Comparison of ENCODE assay signal across 8 cellular contexts in the genomic region with DNA sequence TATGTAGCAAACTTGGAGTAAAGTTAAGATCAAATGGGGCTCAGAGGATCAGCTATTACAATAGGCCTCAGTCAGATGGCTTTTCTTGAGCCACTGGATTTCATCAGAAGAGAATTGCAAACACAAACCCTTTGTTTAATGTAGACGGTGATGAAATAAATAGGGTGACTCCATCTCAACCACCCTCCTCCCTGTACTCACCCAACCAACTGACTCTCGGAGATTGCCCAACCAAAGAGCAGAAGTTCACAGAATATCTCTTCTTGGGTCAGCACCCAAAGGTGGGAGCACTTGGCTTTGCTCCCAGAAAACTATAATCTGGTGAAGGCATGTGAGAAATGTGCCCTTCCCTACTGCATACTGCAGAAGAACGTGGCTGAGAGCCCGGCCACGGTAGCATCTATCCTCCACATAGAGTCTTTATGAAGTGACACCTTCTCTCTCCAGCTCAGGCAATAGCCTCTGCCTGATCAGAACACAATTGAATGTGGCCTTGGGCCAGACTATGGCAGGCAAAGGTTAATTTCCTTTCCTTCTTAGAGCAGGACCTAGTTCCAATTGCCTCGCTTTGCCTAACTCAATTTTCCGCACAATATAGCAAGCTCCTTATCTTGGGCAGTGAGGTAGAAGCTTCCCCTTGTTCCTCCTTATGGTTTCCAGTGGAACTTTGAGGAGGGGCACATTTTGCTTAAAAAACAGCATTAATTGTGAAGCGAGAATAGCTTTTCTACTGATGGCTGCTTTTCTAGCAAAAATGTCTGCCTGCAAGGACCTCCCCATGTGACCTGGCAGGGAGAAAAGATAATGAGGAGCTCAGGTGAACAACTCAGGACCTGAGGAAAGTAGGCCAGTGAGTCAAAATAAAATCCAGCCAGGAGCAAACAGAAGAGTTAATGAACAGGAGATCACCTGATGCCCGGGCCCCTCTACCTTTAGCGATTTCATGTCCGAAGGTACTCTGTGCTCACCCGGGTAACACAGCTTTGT.
A peak's percentile ranks its signal among the peaks of the same experiment; 100 is the strongest.
DNase-seq lines count a peak whose midpoint lies in the region; ATAC-seq, FAIRE-seq and TF ChIP-seq lines count a peak whose summit lies in the region.
"Had no signal": no experiment of that assay in that cellular context is flagged by ENCODE, and none has a peak within 500 bp of the region (broad histone marks: within the 10 kb centered on the region; RNA-seq: fewer than 3 reads in every experiment).

No MANE protein-coding gene starts in this region.

- TF ChIP-seq POLR2A in breast epithelium (IDR thresholded peaks at IDR 0.05) (no peak), HepG2 (IDR thresholded peaks at IDR 0.05; ENCODE audit: insufficient read depth in 1 of 2, low read depth in 2 of 2, low read length in 2 of 2) (peak in 1 of 2 experiments; percentile 39; a peak in 1 of 4 replicates), upper lobe of left lung (IDR thresholded peaks at IDR 0.05) (no peak)

- TF ChIP-seq CTCF in breast epithelium (IDR thresholded peaks at IDR 0.05) (no peak), HepG2 (CRISPR knock-in tag; IDR thresholded peaks at IDR 0.05) (no peak), upper lobe of left lung (IDR thresholded peaks at IDR 0.05) (no peak)

- peak overlapping the region; percentile 66 for H3K4me2 ChIP-seq in HepG2 (ENCODE audit: low read depth, low read length)

- 30% methylated on average over 12 of the region's 12 CpGs for WGBS in HepG2 (ENCODE audit: low lambda C conversion rate)
- WGBS in upper lobe of left lung, 2 donors: 62 to 69% methylated on average over 12 of the region's 12 CpGs

- FAIRE-seq in HepG2 (lab: Jason Lieb, UNC): peak; percentile 96

- CTCF ChIA-PET in HepG2 (lab: Yijun Ruan, JAX; ENCODE audit: low intra/inter-chr PET ratio, low total read pairs): no interaction called here

- BruUV-seq in HepG2 (replicated peaks; lab: Mats Ljungman, UMichigan): no TSS peak

- H2AFZ ChIP-seq in HepG2 (ENCODE audit: low read length): peak overlapping the region; percentile 12

- ATAC-seq in HepG2 (peak; percentile 82), upper lobe of left lung (ENCODE audit: low FRiP score in 2 of 2) (peak; percentile 79 to 84), GM18870 (IDR thresholded peaks at IDR 0.05; ENCODE audit: unreplicated experiment) (no peak)

- POLR2A ChIA-PET in HepG2 (lab: Yijun Ruan, JAX): interaction anchor here (0.6 to 3.1 kb wide), 11 partner anchors 10 to 303 kb away, joined by 3 to 26 read pairs (median 4); a partner anchor contains a TSS

- H3K27ac ChIP-seq in breast epithelium: peak overlapping the region; percentile 81 to 86
- peak overlapping the region; percentile 78 for H3K27ac ChIP-seq in HepG2 (ENCODE audit: extremely low read length, insufficient read depth, low read length)
- peak overlapping the region; percentile 48 to 83 (median 72) for H3K27ac ChIP-seq in upper lobe of left lung

- in situ Hi-C loops in HepG2 (cut with HindIII; ENCODE audit: extremely low pct_ligation_motif_present, low pct_unique_long_range_greater_than_20kb): no loop called here

- TF ChIP-seq EP300 in HepG2 (IDR thresholded peaks at IDR 0.05; ENCODE audit: low read depth in 2 of 2, low read length in 2 of 2) (peak; percentile 91 to 96), HepG2 (CRISPR knock-in tag; IDR thresholded peaks at IDR 0.05; ENCODE audit: borderline replicate concordance) (peak; percentile 81; the same call in 1 of the 2 replicates), upper lobe of left lung (IDR thresholded peaks at IDR 0.05) (peak in 1 of 4 donors; percentile 64)

- intact Hi-C loops in breast epithelium (cut with DNase I; ENCODE audit: low total_unique reads) (loop anchor here (1.0 kb wide), 1 partner anchor 21 kb away; no protein-coding TSS in a partner anchor), HepG2 (cut with micrococcal nuclease; ENCODE audit: unreplicated experiment) (loop anchor here (1.0 to 2.0 kb wide), 3 partner anchors 71 to 197 kb away; no protein-coding TSS in a partner anchor)

- H3K9me3 ChIP-seq in breast epithelium (no peaks in the 10 kb centered on the region), HepG2 (ENCODE audit: low read length) (no peaks in the 10 kb centered on the region), upper lobe of left lung (no peaks in the 10 kb centered on the region)

- peak; percentile 85 for DNase-seq in LoVo (ENCODE audit: low spot score)
- DNase-seq in breast epithelium (ENCODE audit: low spot score in 2 of 2): peak in 1 of 2 donors; percentile 54
- DNase-seq in HepG2 (ENCODE audit: low spot score): peak; percentile 100
- DNase-seq in upper lobe of left lung: peak in 1 of 2 donors; percentile 78
- DNase-seq in T-helper 1 cell: no peak
- DNase-seq in RKO (ENCODE audit: low spot score): no peak
- DNase-seq: stimulated activated CD4-positive, alpha-beta T cell treated with anti-CD3 and anti-CD28 coated beads, Interleukin-15, amount 100 ng/mL, for 24 hours had no signal

- H3K4me1 ChIP-seq in breast epithelium (peaks cover 4 to 5% of the 10 kb centered on the region in 2 donors), HepG2 (ENCODE audit: insufficient read depth, low read length) (peaks cover 74% of the 10 kb centered on the region), upper lobe of left lung (peaks cover 66 to 78% (median 72%) of the 10 kb centered on the region in 4 donors)

- no peaks in the 10 kb centered on the region for H4K20me1 ChIP-seq in HepG2 (ENCODE audit: insufficient read depth, low read length)

- H3K27me3 ChIP-seq in breast epithelium (no peaks in the 10 kb centered on the region), HepG2 (ENCODE audit: control insufficient read depth in 1 of 2, insufficient read depth in 2 of 2, low read length in 2 of 2) (no peaks in the 10 kb centered on the region), upper lobe of left lung (no peaks in the 10 kb centered on the region)

- H3K9ac ChIP-seq in HepG2 (ENCODE audit: insufficient read depth, low read depth, low read length): peak overlapping the region; percentile 32

- peak; percentile 12; the same call in 1 of the 2 replicates for TF ChIP-seq RAD21 in HepG2 (CRISPR knock-in tag; IDR thresholded peaks at IDR 0.05)

- H3K4me3 ChIP-seq in breast epithelium (no peak overlapping the region), HepG2 (replicated peaks in 1 of 3; ENCODE audit: insufficient read depth in 1 of 3, low read depth in 2 of 3, low read length in 3 of 3) (peak overlapping the region; percentile 8 to 23 (median 19); a peak in 4 of 6 replicates), upper lobe of left lung (no peak overlapping the region)

- H3K79me2 ChIP-seq in HepG2 (ENCODE audit: insufficient read depth, low read length): no peaks in the 10 kb centered on the region

- H3K36me3 ChIP-seq in breast epithelium (no peaks in the 10 kb centered on the region), HepG2 (replicated peaks in 1 of 2; ENCODE audit: control insufficient read depth in 1 of 2, insufficient read depth in 2 of 2, low read length in 2 of 2) (no peaks in the 10 kb centered on the region), upper lobe of left lung (no peaks in the 10 kb centered on the region)

TF ChIP-seq in HepG2, 621 proteins besides CTCF, POLR2A, EP300 and RAD21 (continues in another document):
- no peak for TF ChIP-seq ZBTB3 (CRISPR knock-in tag; IDR thresholded peaks at IDR 0.05; ENCODE audit: borderline replicate concordance, low read depth)
- no peak for TF ChIP-seq ZNF530 (CRISPR knock-in tag; IDR thresholded peaks at IDR 0.05; ENCODE audit: low read depth)
- peak; percentile 68 for TF ChIP-seq ZNF652 (CRISPR knock-in tag; IDR thresholded peaks at IDR 0.05; ENCODE audit: borderline replicate concordance, low read depth)
- TF ChIP-seq GATAD1 (CRISPR knock-in tag; IDR thresholded peaks at IDR 0.05): 0 out of 2 replicates have a peak, but pooled peaks have one; percentile 13
- TF ChIP-seq SIN3B (IDR thresholded peaks at IDR 0.05; ENCODE audit: low read length): peak; percentile 48; the same call in 1 of the 2 replicates
- peak; percentile 91 for TF ChIP-seq SMAD3 (CRISPR knock-in tag; IDR thresholded peaks at IDR 0.05)
- TF ChIP-seq, protein P1, sequence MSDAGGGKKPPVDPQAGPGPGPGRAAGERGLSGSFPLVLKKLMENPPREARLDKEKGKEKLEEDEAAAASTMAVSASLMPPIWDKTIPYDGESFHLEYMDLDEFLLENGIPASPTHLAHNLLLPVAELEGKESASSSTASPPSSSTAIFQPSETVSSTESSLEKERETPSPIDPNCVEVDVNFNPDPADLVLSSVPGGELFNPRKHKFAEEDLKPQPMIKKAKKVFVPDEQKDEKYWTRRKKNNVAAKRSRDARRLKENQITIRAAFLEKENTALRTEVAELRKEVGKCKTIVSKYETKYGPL (CRISPR knock-in tag; IDR thresholded peaks at IDR 0.05): 0 out of 2 replicates have a peak, but pooled peaks have one; percentile 31
- peak in 1 of 2 experiments; percentile 90; a peak in 2 of 4 replicates for TF ChIP-seq KLF16 (CRISPR knock-in tag; IDR thresholded peaks at IDR 0.05)
- TF ChIP-seq HOXA7 (CRISPR knock-in tag; IDR thresholded peaks at IDR 0.05): no peak
- TF ChIP-seq JUNB (CRISPR knock-in tag; IDR thresholded peaks at IDR 0.05; ENCODE audit: borderline replicate concordance): peak; percentile 64; the same call in 1 of the 2 replicates
- TF ChIP-seq, protein P2, sequence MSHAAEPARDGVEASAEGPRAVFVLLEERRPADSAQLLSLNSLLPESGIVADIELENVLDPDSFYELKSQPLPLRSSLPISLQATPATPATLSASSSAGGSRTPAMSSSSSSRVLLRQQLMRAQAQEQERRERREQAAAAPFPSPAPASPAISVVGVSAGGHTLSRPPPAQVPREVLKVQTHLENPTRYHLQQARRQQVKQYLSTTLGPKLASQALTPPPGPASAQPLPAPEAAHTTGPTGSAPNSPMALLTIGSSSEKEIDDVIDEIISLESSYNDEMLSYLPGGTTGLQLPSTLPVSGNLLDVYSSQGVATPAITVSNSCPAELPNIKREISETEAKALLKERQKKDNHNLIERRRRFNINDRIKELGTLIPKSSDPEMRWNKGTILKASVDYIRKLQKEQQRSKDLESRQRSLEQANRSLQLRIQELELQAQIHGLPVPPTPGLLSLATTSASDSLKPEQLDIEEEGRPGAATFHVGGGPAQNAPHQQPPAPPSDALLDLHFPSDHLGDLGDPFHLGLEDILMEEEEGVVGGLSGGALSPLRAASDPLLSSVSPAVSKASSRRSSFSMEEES (CRISPR knock-in tag; IDR thresholded peaks at IDR 0.05): peak; percentile 57; the same call in 1 of the 2 replicates
- 0 out of 2 replicates have a peak, but pooled peaks have one; percentile 38 for TF ChIP-seq ONECUT2 (CRISPR knock-in tag; IDR thresholded peaks at IDR 0.05)
- peak; percentile 66; the same call in 1 of the 2 replicates for TF ChIP-seq HIVEP1 (CRISPR knock-in tag; IDR thresholded peaks at IDR 0.05)
- TF ChIP-seq, protein P3, sequence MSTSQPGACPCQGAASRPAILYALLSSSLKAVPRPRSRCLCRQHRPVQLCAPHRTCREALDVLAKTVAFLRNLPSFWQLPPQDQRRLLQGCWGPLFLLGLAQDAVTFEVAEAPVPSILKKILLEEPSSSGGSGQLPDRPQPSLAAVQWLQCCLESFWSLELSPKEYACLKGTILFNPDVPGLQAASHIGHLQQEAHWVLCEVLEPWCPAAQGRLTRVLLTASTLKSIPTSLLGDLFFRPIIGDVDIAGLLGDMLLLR (CRISPR knock-in tag; IDR thresholded peaks at IDR 0.05): 0 out of 2 replicates have a peak, but pooled peaks have one; percentile 69
- peak; percentile 97 for TF ChIP-seq ISL2 (CRISPR knock-in tag; IDR thresholded peaks at IDR 0.05)

Comparison
In these comparisons a context has a peak if more than half of its experiments do, and no peak if none do; other contexts are left out.
1. DNase-seq: peak in LoVo (single experiment) and HepG2 (single experiment); none in T-helper 1 cell (0 of 5) and RKO (single experiment).
2. H3K4me3 ChIP-seq: peak in HepG2 (3 of 3); none in breast epithelium (0 of 3) and upper lobe of left lung (0 of 4).
3. Peak in every context shown above with its lines, with median percentiles within 50 percentile points of each other: H3K27ac ChIP-seq.